ENCODE assay signal across 19 cellular contexts in genomic region chr10:31166606-31167005, GRCh38.
DNase-seq lines count a peak whose midpoint lies in the region; ATAC-seq and TF ChIP-seq lines count a peak whose summit lies in the region.
"Had no signal": no experiment of that assay in that cellular context is flagged by ENCODE, and none has a peak within 500 bp of the region (broad histone marks: within the 10 kb centered on the region; RNA-seq: fewer than 3 reads in every experiment).

No MANE protein-coding gene starts in this region.

- H3K27me3 ChIP-seq in DND-41 (ENCODE audit: insufficient read depth, low read length, poor library complexity), result no peaks in the 10 kb centered on the region

- peaks cover 22% of the 10 kb centered on the region for H3K9me3 ChIP-seq in DND-41 (ENCODE audit: insufficient read depth, low read length, severe bottlenecking)

- H4K20me1 ChIP-seq in DND-41 (ENCODE audit: insufficient read depth, low read length), result peaks cover 7% of the 10 kb centered on the region; the same call in 1 of the 2 replicates

- H3K9ac ChIP-seq in DND-41 (ENCODE audit: low read depth, low read length), result no peak overlapping the region

- H2AFZ ChIP-seq in DND-41 (ENCODE audit: low read depth, low read length), result no peak overlapping the region
- H2AFZ ChIP-seq: GM23338 had no signal

- H3K79me2 ChIP-seq in DND-41 (ENCODE audit: insufficient read depth, low read length), result peaks cover 94% of the 10 kb centered on the region

- peaks cover 59% of the 10 kb centered on the region for H3K36me3 ChIP-seq in DND-41 (ENCODE audit: insufficient read depth, low read length)

- TF ChIP-seq CTCF in DND-41 (IDR thresholded peaks at IDR 0.05; ENCODE audit: borderline replicate concordance, extremely low read depth, low read length, poor library complexity, severe bottlenecking) (no peak), epithelial cell of esophagus (IDR thresholded peaks at IDR 0.05; ENCODE audit: insufficient read depth, low read depth, low read length, missing control alignments) (no peak)

- H3K4me1 ChIP-seq in DND-41 (ENCODE audit: insufficient read depth, low read length), result 0 out of 2 replicates have a peak, but pooled peaks cover 4% of the 10 kb centered on the region

- peak overlapping the region; percentile 27; the same call in 1 of the 2 replicates for H3K27ac ChIP-seq in DND-41 (ENCODE audit: low read length)

- no peak overlapping the region for H3K4me3 ChIP-seq in DND-41 (ENCODE audit: low read depth in 1 of 2, low read length in 2 of 2)
- H3K4me3 ChIP-seq in epithelial cell of esophagus (ENCODE audit: low read length), result no peak overlapping the region
- H3K4me3 ChIP-seq: GM23338 had no signal

- H3K4me2 ChIP-seq in DND-41 (ENCODE audit: insufficient read depth, low read length), result no peak overlapping the region
- H3K4me2 ChIP-seq: GM23338 had no signal

- no peak for ATAC-seq in DND-41 (ENCODE audit: insufficient read depth, low read depth)
- no peak for ATAC-seq in GM18519 (IDR thresholded peaks at IDR 0.05; ENCODE audit: low FRiP score, unreplicated experiment)
- ATAC-seq in HG03159 (IDR thresholded peaks at IDR 0.05; ENCODE audit: unreplicated experiment), result no peak
- no peak for ATAC-seq in GM21515 (IDR thresholded peaks at IDR 0.05; ENCODE audit: unreplicated experiment)
- ATAC-seq: GM23338 had no signal

- DNase-seq in DND-41 (no peak), HCEC 1CT (peak; percentile 51), RKO (ENCODE audit: low spot score) (peak; percentile 34), epithelial cell of esophagus (ENCODE audit: low read depth) (peak; percentile 12), NCI-H187 treated with DMSO at 0.1 percent for 48 hours (lab: John Stamatoyannopoulos, UW) (no peak)
- DNase-seq: 8988T; C1 segment of cervical spinal cord; Calu3; CD4-positive, alpha-beta memory T cell; COR-L47; DMS53; DMS79 treated with DMSO at 0.1 percent for 48 hours; GDM1; H9; HFFc6 had no signal

Comparison
In these comparisons a context has a peak if more than half of its experiments do, and no peak if none do; other contexts are left out.
1. DNase-seq: peak in HCEC 1CT (single experiment), RKO (single experiment) and epithelial cell of esophagus (single experiment); none in DND-41 (single experiment) and NCI-H187 treated with DMSO at 0.1 percent for 48 hours (single experiment).